ENCODE assay signal across 1 cellular context in the genomic region with DNA sequence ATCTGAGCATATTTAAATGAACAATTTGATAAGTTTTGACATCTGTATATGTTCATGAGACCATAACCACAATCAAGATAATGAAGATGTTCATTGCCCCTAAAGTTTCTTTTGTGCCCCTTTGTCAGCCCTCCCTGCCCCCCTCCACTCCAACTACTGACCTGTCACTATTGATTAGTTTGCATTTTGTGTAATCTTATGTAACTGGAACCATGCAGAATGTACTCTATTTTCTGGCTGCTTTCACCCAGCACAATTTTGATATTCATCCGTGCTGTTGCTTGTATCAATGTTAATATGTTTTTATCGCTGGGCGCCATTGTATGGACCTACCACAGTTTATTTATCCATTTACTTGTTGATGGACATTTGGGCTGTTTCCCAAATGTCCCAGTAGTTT.
TF ChIP-seq lines count a peak whose summit lies in the region.

No MANE protein-coding gene starts in this region.

TF ChIP-seq in SK-N-SH, 30 proteins besides CTCF, POLR2A, EP300 and RAD21 (continued from another document):
- TF ChIP-seq, protein P1, sequence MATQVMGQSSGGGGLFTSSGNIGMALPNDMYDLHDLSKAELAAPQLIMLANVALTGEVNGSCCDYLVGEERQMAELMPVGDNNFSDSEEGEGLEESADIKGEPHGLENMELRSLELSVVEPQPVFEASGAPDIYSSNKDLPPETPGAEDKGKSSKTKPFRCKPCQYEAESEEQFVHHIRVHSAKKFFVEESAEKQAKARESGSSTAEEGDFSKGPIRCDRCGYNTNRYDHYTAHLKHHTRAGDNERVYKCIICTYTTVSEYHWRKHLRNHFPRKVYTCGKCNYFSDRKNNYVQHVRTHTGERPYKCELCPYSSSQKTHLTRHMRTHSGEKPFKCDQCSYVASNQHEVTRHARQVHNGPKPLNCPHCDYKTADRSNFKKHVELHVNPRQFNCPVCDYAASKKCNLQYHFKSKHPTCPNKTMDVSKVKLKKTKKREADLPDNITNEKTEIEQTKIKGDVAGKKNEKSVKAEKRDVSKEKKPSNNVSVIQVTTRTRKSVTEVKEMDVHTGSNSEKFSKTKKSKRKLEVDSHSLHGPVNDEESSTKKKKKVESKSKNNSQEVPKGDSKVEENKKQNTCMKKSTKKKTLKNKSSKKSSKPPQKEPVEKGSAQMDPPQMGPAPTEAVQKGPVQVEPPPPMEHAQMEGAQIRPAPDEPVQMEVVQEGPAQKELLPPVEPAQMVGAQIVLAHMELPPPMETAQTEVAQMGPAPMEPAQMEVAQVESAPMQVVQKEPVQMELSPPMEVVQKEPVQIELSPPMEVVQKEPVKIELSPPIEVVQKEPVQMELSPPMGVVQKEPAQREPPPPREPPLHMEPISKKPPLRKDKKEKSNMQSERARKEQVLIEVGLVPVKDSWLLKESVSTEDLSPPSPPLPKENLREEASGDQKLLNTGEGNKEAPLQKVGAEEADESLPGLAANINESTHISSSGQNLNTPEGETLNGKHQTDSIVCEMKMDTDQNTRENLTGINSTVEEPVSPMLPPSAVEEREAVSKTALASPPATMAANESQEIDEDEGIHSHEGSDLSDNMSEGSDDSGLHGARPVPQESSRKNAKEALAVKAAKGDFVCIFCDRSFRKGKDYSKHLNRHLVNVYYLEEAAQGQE (IDR thresholded peaks at IDR 0.05; ENCODE audit: low read depth, low read length): no peak
